In genomic region chr12:104535383-104535782, GRCh38 we compare ENCODE assay signal across 16 cellular contexts.
DNase-seq lines count a peak whose midpoint lies in the region; ATAC-seq and TF ChIP-seq lines count a peak whose summit lies in the region.
"Had no signal": no experiment of that assay in that cellular context is flagged by ENCODE, and none has a peak within 500 bp of the region (broad histone marks: within the 10 kb centered on the region; RNA-seq: fewer than 3 reads in every experiment).

No MANE protein-coding gene starts in this region.

- H3K36me3 ChIP-seq in GM23248 (ENCODE audit: low read depth) = no peaks in the 10 kb centered on the region
- no peaks in the 10 kb centered on the region for H3K36me3 ChIP-seq in breast epithelium

- 29 to 30% methylated on average over 3 of the region's 3 CpGs for WGBS in GM23248 (ENCODE audit: low coverage in 1 of 2, low lambda C conversion rate in 2 of 2, missing lambda C conversion rate in 2 of 2), 2 experiments

- DNase-seq in GM23248 (peak; percentile 56), activated B cell treated with CpG ODN at 0.5 μM for 24 hours (no peak), foreskin fibroblast (peak; percentile 33 to 73), NCI-H446 (lab: John Stamatoyannopoulos, UW) (no peak), breast epithelium (ENCODE audit: low spot score in 2 of 2) (no peak)
- no peak for DNase-seq in stimulated activated effector memory CD8-positive, alpha-beta T cell treated with anti-CD3 and anti-CD28 coated beads, Interleukin-12 subunit alpha, Interleukin-12 subunit beta, amount 100 ng/mL, for 72 hours (ENCODE audit: low spot score in 2 of 2)
- DNase-seq: activated CD4-positive, alpha-beta T cell treated with anti-CD3 and anti-CD28 coated beads, Interleukin-2, amount 50 U/mL, for 4 hours; activated naive CD8-positive, alpha-beta T cell treated with anti-CD3 and anti-CD28 coated beads for 36 hours; activated T-cell treated with anti-CD3 and anti-CD28 coated beads, Interleukin-2, amount 50 U/mL, for 48 hours; caudate nucleus; DMS53; head of caudate nucleus; stimulated activated CD4-positive, alpha-beta T cell treated with anti-CD3 and anti-CD28 coated beads, Interleukin-2, amount 100 ng/mL, for 48 hours had no signal

- no peak overlapping the region for H3K9ac ChIP-seq in GM23248

- no peaks in the 10 kb centered on the region for H3F3A ChIP-seq in GM23248 (ENCODE audit: insufficient read depth)

- peaks cover 20% of the 10 kb centered on the region for H3K36me3 Mint-ChIP-seq in activated B cell treated with CpG ODN at 0.5 μM for 24 hours (ENCODE audit: low read depth)
- peaks cover 12% of the 10 kb centered on the region for H3K36me3 Mint-ChIP-seq in stimulated activated effector memory CD8-positive, alpha-beta T cell treated with anti-CD3 and anti-CD28 coated beads, Interleukin-12 subunit alpha, Interleukin-12 subunit beta, amount 100 ng/mL, for 72 hours

- TF ChIP-seq POLR2A in breast epithelium (IDR thresholded peaks at IDR 0.05) = no peak

- in situ Hi-C loops in GM23248 (cut with MboI) = no loop called here

- H4K20me1 ChIP-seq in GM23248 (ENCODE audit: insufficient read depth) = no peaks in the 10 kb centered on the region

- H3K27ac Mint-ChIP-seq in activated B cell treated with CpG ODN at 0.5 μM for 24 hours = no peak overlapping the region
- H3K27ac Mint-ChIP-seq in stimulated activated effector memory CD8-positive, alpha-beta T cell treated with anti-CD3 and anti-CD28 coated beads, Interleukin-12 subunit alpha, Interleukin-12 subunit beta, amount 100 ng/mL, for 72 hours = peak overlapping the region; percentile 68
- H3K27ac Mint-ChIP-seq: activated naive CD8-positive, alpha-beta T cell treated with anti-CD3 and anti-CD28 coated beads for 36 hours had no signal

- H3K27ac ChIP-seq in GM23248 = no peak overlapping the region
- H3K27ac ChIP-seq in breast epithelium = no peak overlapping the region
- H3K27ac ChIP-seq: C4-2B had no signal

- ATAC-seq in activated B cell treated with CpG ODN at 0.5 μM for 24 hours (ENCODE audit: low read depth) (no peak), GM21717 (IDR thresholded peaks at IDR 0.05; ENCODE audit: unreplicated experiment) (no peak)
- no peak for ATAC-seq in stimulated activated effector memory CD8-positive, alpha-beta T cell treated with anti-CD3 and anti-CD28 coated beads, Interleukin-12 subunit alpha, Interleukin-12 subunit beta, amount 100 ng/mL, for 72 hours
- ATAC-seq: Panc1 had no signal

- H3K27me3 ChIP-seq in GM23248 (replicated peaks; ENCODE audit: insufficient read depth) = no peaks in the 10 kb centered on the region
- no peaks in the 10 kb centered on the region for H3K27me3 ChIP-seq in breast epithelium

- H3K4me1 ChIP-seq in GM23248 (ENCODE audit: insufficient read depth) (peaks cover 15% of the 10 kb centered on the region), breast epithelium (peaks cover 0 to 5% of the 10 kb centered on the region in 2 donors)

- no peaks in the 10 kb centered on the region for H3K9me3 ChIP-seq in GM23248 (ENCODE audit: low read depth)
- no peaks in the 10 kb centered on the region for H3K9me3 ChIP-seq in breast epithelium

- no peak overlapping the region for H3K4me3 ChIP-seq in GM23248
- no peak overlapping the region for H3K4me3 ChIP-seq in foreskin fibroblast (ENCODE audit: low read depth in 1 of 2, low read length in 2 of 2)
- no peak overlapping the region for H3K4me3 ChIP-seq in breast epithelium

- H3K4me3 Mint-ChIP-seq in activated B cell treated with CpG ODN at 0.5 μM for 24 hours = peak overlapping the region; percentile 16
- no peak overlapping the region for H3K4me3 Mint-ChIP-seq in stimulated activated effector memory CD8-positive, alpha-beta T cell treated with anti-CD3 and anti-CD28 coated beads, Interleukin-12 subunit alpha, Interleukin-12 subunit beta, amount 100 ng/mL, for 72 hours
- H3K4me3 Mint-ChIP-seq: activated naive CD8-positive, alpha-beta T cell treated with anti-CD3 and anti-CD28 coated beads for 36 hours had no signal

- H2AFZ ChIP-seq in GM23248 = no peak overlapping the region

- CTCF ChIA-PET in activated B cell treated with CpG ODN at 0.5 μM for 24 hours (lab: Charles Lee) = interaction anchor here (0.7 kb wide), 1 partner anchor 34 kb away, joined by 4 read pairs; no protein-coding TSS in a partner anchor

- no peaks in the 10 kb centered on the region for H3K9me2 ChIP-seq in GM23248 (ENCODE audit: insufficient read depth)

- H3K79me2 ChIP-seq in GM23248 (ENCODE audit: insufficient read depth) = peaks cover 6% of the 10 kb centered on the region; the same call in 1 of the 2 replicates

- POLR2A ChIA-PET in activated B cell treated with CpG ODN at 0.5 μM for 24 hours (lab: Charles Lee) = interaction anchor here (1.0 to 1.5 kb wide), 3 partner anchors 12 to 77 kb away, joined by 3 to 5 read pairs (median 5); no protein-coding TSS in a partner anchor

- no peaks in the 10 kb centered on the region for H3K27me3 Mint-ChIP-seq in activated B cell treated with CpG ODN at 0.5 μM for 24 hours
- H3K27me3 Mint-ChIP-seq: activated naive CD8-positive, alpha-beta T cell treated with anti-CD3 and anti-CD28 coated beads for 36 hours had no signal

- no peak for TF ChIP-seq CTCF in activated B cell treated with CpG ODN at 0.5 μM for 24 hours (IDR thresholded peaks at IDR 0.05)
- TF ChIP-seq CTCF in foreskin fibroblast (IDR thresholded peaks at IDR 0.05; ENCODE audit: low read depth, low read length) = no peak
- TF ChIP-seq CTCF in breast epithelium (IDR thresholded peaks at IDR 0.05) = no peak

- H3K4me1 Mint-ChIP-seq in activated B cell treated with CpG ODN at 0.5 μM for 24 hours = peaks cover 82% of the 10 kb centered on the region
- H3K4me1 Mint-ChIP-seq in stimulated activated effector memory CD8-positive, alpha-beta T cell treated with anti-CD3 and anti-CD28 coated beads, Interleukin-12 subunit alpha, Interleukin-12 subunit beta, amount 100 ng/mL, for 72 hours = peaks cover 82% of the 10 kb centered on the region

- intact Hi-C loops in activated B cell treated with CpG ODN at 0.5 μM for 24 hours (cut with micrococcal nuclease) = no loop called here
- intact Hi-C loops in breast epithelium (cut with DNase I; ENCODE audit: low total_unique reads) = no loop called here

- no peaks in the 10 kb centered on the region for H3K9me3 Mint-ChIP-seq in activated B cell treated with CpG ODN at 0.5 μM for 24 hours
- no peaks in the 10 kb centered on the region for H3K9me3 Mint-ChIP-seq in stimulated activated effector memory CD8-positive, alpha-beta T cell treated with anti-CD3 and anti-CD28 coated beads, Interleukin-12 subunit alpha, Interleukin-12 subunit beta, amount 100 ng/mL, for 72 hours

- peak overlapping the region; percentile 0 for H3K4me2 ChIP-seq in GM23248 (ENCODE audit: unreplicated experiment)

Comparison
In these comparisons a context has a peak if more than half of its experiments do, and no peak if none do; other contexts are left out.
1. DNase-seq: peak in GM23248 (single experiment) and foreskin fibroblast (2 of 2); none in activated B cell treated with CpG ODN at 0.5 μM for 24 hours (single experiment), stimulated activated effector memory CD8-positive, alpha-beta T cell treated with anti-CD3 and anti-CD28 coated beads, Interleukin-12 subunit alpha, Interleukin-12 subunit beta, amount 100 ng/mL, for 72 hours (0 of 2), NCI-H446 (0 of 2) and breast epithelium (0 of 2).